In the genomic region with DNA sequence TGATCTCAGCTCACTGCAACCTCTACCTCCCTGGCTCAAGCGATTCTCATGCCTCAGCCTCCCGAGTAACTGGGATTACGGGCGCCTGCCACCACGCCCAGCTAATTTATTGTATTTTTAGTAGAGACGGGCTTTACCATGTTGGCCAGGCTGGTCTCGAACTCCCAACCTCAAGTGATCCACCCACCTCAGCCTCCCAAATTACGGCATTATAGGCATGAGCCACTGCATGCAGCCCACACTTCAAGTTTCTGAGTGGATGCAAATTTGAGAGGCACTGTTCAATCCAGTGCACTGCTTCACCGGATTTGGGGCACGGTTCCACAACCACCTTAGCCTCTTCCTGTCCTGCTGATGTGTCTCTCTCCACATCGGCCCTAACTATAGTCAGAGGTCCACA, we compare ENCODE assay signal across 37 cellular contexts. TPM values are rescaled to one million over a fixed set of nuclear protein-coding genes. Genes with fewer than 3 reads are reported as not detected.
"Had no signal": no experiment of that assay in that cellular context is flagged by ENCODE, and none has a peak within 500 bp of the region (broad histone marks: within the 10 kb centered on the region; RNA-seq: fewer than 3 reads in every experiment).

No MANE protein-coding gene starts in this region.

- H3K36me3 ChIP-seq: heart right ventricle, left lung, lower lobe of right lung, neural progenitor cell, neutrophil, right atrium auricular region, right lobe of liver, stomach, suprapubic skin, thoracic aorta, tibial artery had no signal

- H3K9ac ChIP-seq: neural progenitor cell, parathyroid adenoma had no signal

- ATAC-seq: heart right ventricle; left colon; left lung; lower lobe of right lung; natural killer cell; right lobe of liver; stimulated activated naive B cell treated with anti-CD40 and anti-IgM and Interleukin-4, amounts not matched to agents 10 μg/mL and 1 μg/mL and 100 μg/mL, for 72 hours; stimulated activated naive CD8-positive, alpha-beta T cell treated with anti-CD3 and anti-CD28 coated beads, Interleukin-15, Interleukin-2, amounts not matched to agents 100 U/mL and 50 U/mL, for 24 hours had no signal

- H3K36me3 Mint-ChIP-seq: mesothelial cell of epicardium, naive B cell, natural killer cell had no signal

- H3K9me3 Mint-ChIP-seq: mesothelial cell of epicardium; natural killer cell; stimulated activated naive B cell treated with anti-CD40 and anti-IgM and Interleukin-4, amounts not matched to agents 10 μg/mL and 1 μg/mL and 100 μg/mL, for 72 hours had no signal

- H3K9me3 ChIP-seq: heart right ventricle, left lung, lower lobe of right lung, neutrophil, right atrium auricular region, right lobe of liver, stomach, suprapubic skin, thoracic aorta, tibial artery had no signal

- H3K4me3 ChIP-seq: heart right ventricle, hepatocyte, left lung, lower lobe of right lung, neural progenitor cell, right atrium auricular region, right lobe of liver, skin epidermis, stomach, suprapubic skin, thoracic aorta, tibial artery had no signal

- DNase-seq: heart right ventricle; left lung; lower lobe of right lung; mammary epithelial cell; mesenchymal stem cell; naive B cell; natural killer cell; nephron progenitor cell; occipital lobe; stimulated activated CD4-positive, alpha-beta T cell treated with anti-CD3 and anti-CD28 coated beads, Interleukin-12 subunit alpha, Interleukin-12 subunit beta, amount 100 ng/mL, for 4 hours; stimulated activated CD4-positive, alpha-beta T cell treated with anti-CD3 and anti-CD28 coated beads, Interleukin-15, amount 100 ng/mL, for 24 hours; stimulated activated CD4-positive, alpha-beta T cell treated with anti-CD3 and anti-CD28 coated beads, Interleukin-2, amount 100 ng/mL, for 24 hours; stimulated activated CD4-positive, alpha-beta T cell treated with anti-CD3 and anti-CD28 coated beads, Interleukin-4, amount 100 ng/mL, for 1 hour; stimulated activated naive B cell treated with anti-CD40 and anti-IgM and Interleukin-4, amounts not matched to agents 10 μg/mL and 1 μg/mL and 100 μg/mL, for 72 hours; stimulated activated naive CD8-positive, alpha-beta T cell treated with anti-CD3 and anti-CD28 coated beads, Interleukin-15, Interleukin-2, amounts not matched to agents 100 U/mL and 50 U/mL, for 24 hours; stomach; trophoblast cell had no signal

- FAIRE-seq: keratinocyte had no signal

- H3K4me3 Mint-ChIP-seq: mesothelial cell of epicardium; naive B cell; natural killer cell; nephron progenitor cell; neural progenitor cell; stimulated activated naive B cell treated with anti-CD40 and anti-IgM and Interleukin-4, amounts not matched to agents 10 μg/mL and 1 μg/mL and 100 μg/mL, for 72 hours had no signal

- H3K27ac Mint-ChIP-seq: mesothelial cell of epicardium; naive B cell; natural killer cell; nephron progenitor cell; progenitor cell of endocrine pancreas; stimulated activated naive B cell treated with anti-CD40 and anti-IgM and Interleukin-4, amounts not matched to agents 10 μg/mL and 1 μg/mL and 100 μg/mL, for 72 hours had no signal

- H3K27ac ChIP-seq: heart right ventricle, hepatocyte, left lung, lower lobe of right lung, neural progenitor cell, neutrophil, parathyroid adenoma, right atrium auricular region, right lobe of liver, skin epidermis, stomach, suprapubic skin, thoracic aorta, tibial artery had no signal

RNA-seq across cellular contexts. Expression of a gene that starts 16.5 kb away (rescaled TPM):
- total RNA-seq: heart right ventricle, hepatocyte, left colon, left lung, liver, lower lobe of right lung, mammary epithelial cell, mesothelial cell of epicardium, mononuclear cell, natural killer cell, osteocyte, progenitor cell of endocrine pancreas, pulmonary artery endothelial cell, renal cortical epithelial cell, right atrium auricular region, suprapubic skin, thoracic aorta had no signal
- polyA plus RNA-seq: heart right ventricle, hepatocyte, keratinocyte, liver, mammary epithelial cell, stomach, urinary bladder had no signal
